In the genomic region with DNA sequence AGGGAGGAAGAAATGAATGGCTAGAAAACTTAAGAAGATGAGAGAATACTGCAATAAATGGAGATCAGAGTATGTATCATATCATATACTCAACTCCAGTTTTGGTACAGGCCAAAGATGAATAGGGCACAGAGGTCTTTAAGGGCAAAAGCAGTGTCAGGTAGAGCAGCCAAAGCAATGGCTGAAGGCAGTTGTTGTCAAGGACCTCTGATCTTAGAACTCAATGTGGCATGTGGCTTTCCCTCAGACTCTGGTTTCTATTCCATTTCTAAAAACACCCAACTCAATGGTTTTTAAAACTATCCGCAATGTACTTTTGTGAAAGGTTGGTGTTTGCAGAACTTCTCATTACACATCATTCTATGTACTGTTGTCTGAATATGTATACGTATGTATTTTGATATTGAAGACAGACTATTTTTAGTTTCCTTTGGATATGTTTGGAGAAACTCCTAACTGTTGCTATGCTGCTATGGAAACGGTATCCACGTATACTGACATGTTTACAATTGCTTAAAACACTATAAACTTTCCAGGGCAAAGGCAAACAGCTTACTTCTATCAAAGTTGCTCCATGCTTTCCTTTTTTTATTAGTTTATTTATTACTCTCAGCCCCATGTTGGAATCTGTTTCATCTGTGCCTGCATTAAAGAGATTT, we compare ENCODE assay signal across 9 cellular contexts. TPM values are rescaled to one million over a fixed set of nuclear protein-coding genes. Genes with fewer than 3 reads are reported as not detected.
DNase-seq lines count a peak whose midpoint lies in the region; ATAC-seq, FAIRE-seq and TF ChIP-seq lines count a peak whose summit lies in the region.
"Had no signal": no experiment of that assay in that cellular context is flagged by ENCODE, and none has a peak within 500 bp of the region (broad histone marks: within the 10 kb centered on the region; RNA-seq: fewer than 3 reads in every experiment).

No MANE protein-coding gene starts in this region.

- no peaks in the 10 kb centered on the region for H3K79me2 ChIP-seq in PC-9 (ENCODE audit: low read depth)

- no peak for TF ChIP-seq POLR2A in GM12891 (IDR thresholded peaks at IDR 0.05; ENCODE audit: low read depth, low read length)

- no peak for TF ChIP-seq CTCF in PC-9 (conservative IDR thresholded peaks at IDR 0.05)
- no peak for TF ChIP-seq CTCF in endothelial cell (IDR thresholded peaks at IDR 0.05; ENCODE audit: unreplicated experiment)
- no peak for TF ChIP-seq CTCF in pancreas (IDR thresholded peaks at IDR 0.05)

- H3K27me3 ChIP-seq in PC-9 (ENCODE audit: insufficient read depth, low read depth), result no peaks in the 10 kb centered on the region
- H3K27me3 ChIP-seq in pancreas, result no peaks in the 10 kb centered on the region

- H3K4me1 Mint-ChIP-seq in endothelial cell (ENCODE audit: unreplicated experiment), result peaks cover 25% of the 10 kb centered on the region

- ATAC-seq in pancreas (peak; percentile 35 to 80 (median 70)), GM21390 (IDR thresholded peaks at IDR 0.05; ENCODE audit: unreplicated experiment) (no peak), GM19324 (IDR thresholded peaks at IDR 0.05; ENCODE audit: low FRiP score, unreplicated experiment) (no peak), GM18520 (IDR thresholded peaks at IDR 0.05; ENCODE audit: unreplicated experiment) (no peak)

- H3K4me3 Mint-ChIP-seq in endothelial cell (ENCODE audit: unreplicated experiment), result no peak overlapping the region

- no peaks in the 10 kb centered on the region for H3K9me3 Mint-ChIP-seq in endothelial cell (ENCODE audit: unreplicated experiment)

- peaks cover 2% of the 10 kb centered on the region for H3K27me3 Mint-ChIP-seq in endothelial cell (ENCODE audit: unreplicated experiment)

- H3K9me3 ChIP-seq in PC-9 (ENCODE audit: insufficient read depth, low read depth) (no peaks in the 10 kb centered on the region), pancreas (no peaks in the 10 kb centered on the region)

- H4K20me1 ChIP-seq in PC-9 (ENCODE audit: insufficient read depth), result no peaks in the 10 kb centered on the region

- peak overlapping the region; percentile 44; the same call in 1 of the 2 replicates for H2AFZ ChIP-seq in PC-9

- intact Hi-C loops in PC-9 (cut with micrococcal nuclease; ENCODE audit: unreplicated experiment), result no loop called here
- intact Hi-C loops in pancreas (cut with DNase I), result no loop called here

- CTCF ChIA-PET in PC-9 (lab: Charles Lee), result interaction anchor here (0.7 kb wide), 2 partner anchors 126 to 321 kb away, joined by 3 to 18 read pairs; no protein-coding TSS in a partner anchor

- DNase-seq in GM12891 (ENCODE audit: insufficient read length, low spot score) (no peak), PC-9 (peak in 1 of 2 experiments; percentile 91), endothelial cell (ENCODE audit: low spot score) (no peak), pancreas (no peak)
- no peak for DNase-seq in stimulated activated CD4-positive, alpha-beta T cell treated with anti-CD3 and anti-CD28 coated beads, Interleukin-15, amount 100 ng/mL, for 24 hours
- DNase-seq: stimulated activated CD4-positive, alpha-beta T cell treated with anti-CD3 and anti-CD28 coated beads, Interleukin-4, amount 100 ng/mL, for 24 hours had no signal

- peak overlapping the region; percentile 82 for H3K4me2 ChIP-seq in PC-9

- H3K27ac ChIP-seq in PC-9, result peak overlapping the region; percentile 93
- no peak overlapping the region for H3K27ac ChIP-seq in pancreas

- H3K4me3 ChIP-seq in PC-9 (peak overlapping the region; percentile 40; the same call in 1 of the 2 replicates), pancreas (no peak overlapping the region)

- POLR2A ChIA-PET in PC-9 (lab: Charles Lee; ENCODE audit: unreplicated experiment), result interaction anchor here (0.6 to 0.7 kb wide), 3 partner anchors 59 to 140 kb away, joined by 3 to 14 read pairs (median 9); no protein-coding TSS in a partner anchor

- FAIRE-seq in GM12891 (lab: Jason Lieb, UNC), result peak; percentile 73
- peak; percentile 98 for FAIRE-seq in pancreas (lab: Jason Lieb, UNC)

- BruUV-seq in PC-9 (replicated peaks; lab: Mats Ljungman, UMichigan), result no TSS peak

- no peaks in the 10 kb centered on the region for H3K9me2 ChIP-seq in PC-9 (ENCODE audit: insufficient read depth)

- peaks cover 37% of the 10 kb centered on the region for H3F3A ChIP-seq in PC-9 (ENCODE audit: insufficient read depth, low read depth)

- H3K27ac Mint-ChIP-seq in endothelial cell (ENCODE audit: unreplicated experiment), result peak overlapping the region; percentile 53

- no peaks in the 10 kb centered on the region for H3K36me3 Mint-ChIP-seq in endothelial cell (ENCODE audit: low read depth, unreplicated experiment)

- H3K36me3 ChIP-seq in PC-9 (ENCODE audit: low read depth) (no peaks in the 10 kb centered on the region), pancreas (no peaks in the 10 kb centered on the region)

- H3K4me1 ChIP-seq in PC-9 (replicated peaks; ENCODE audit: insufficient read depth) (peaks cover 45% of the 10 kb centered on the region), pancreas (peaks cover 0 to 15% (median 7%) of the 10 kb centered on the region in 3 donors)

- 46 to 52% methylated on average over 4 of the region's 4 CpGs for WGBS in pancreas, 2 donors

TF ChIP-seq in GM12891, 5 proteins besides CTCF, POLR2A, EP300 and RAD21:
- TF ChIP-seq SPI1 (IDR thresholded peaks at IDR 0.05; ENCODE audit: low read depth, low read length) (no peak), PAX5 (IDR thresholded peaks at IDR 0.05; ENCODE audit: insufficient read depth, low read length, severe bottlenecking) (no peak), POU2F2 (IDR thresholded peaks at IDR 0.05; ENCODE audit: low read depth, low read length) (no peak), TAF1 (IDR thresholded peaks at IDR 0.05; ENCODE audit: low read depth, low read length) (no peak), POLR2AphosphoS5 (IDR thresholded peaks at IDR 0.05; ENCODE audit: low read depth, low read length) (no peak)

RNA-seq across cellular contexts. Expression of a gene that starts 58.1 kb away (rescaled TPM):
- polyA plus RNA-seq in GM12891 (2012; ENCODE audit: low read depth, missing spikeins), result 16.7 TPM
- total RNA-seq in PC-9 (2021) (32.6 and 33.1 TPM in 2 replicates), endothelial cell (ENCODE audit: unreplicated experiment) (46.4 TPM), pancreas (10 to 100 TPM in 4 of 6 donors, 1 to 10 TPM in 2; 5.5 to 15.9 (median 11.3) TPM)
- polyA plus RNA-seq in pancreas, result 1 to 10 TPM; 5.7 to 8.0 TPM

Comparison
In these comparisons a context has a peak if more than half of its experiments do, and no peak if none do; other contexts are left out.
1. ATAC-seq: peak in pancreas (4 of 4); none in GM21390 (single experiment), GM19324 (single experiment) and GM18520 (single experiment).